ENCODE assay signal across 8 cellular contexts in genomic region chr1:15616704-15617172, GRCh38. TPM values are rescaled to one million over a fixed set of nuclear protein-coding genes. Genes with fewer than 3 reads are reported as not detected.
DNase-seq lines count a peak whose midpoint lies in the region; ATAC-seq, FAIRE-seq and TF ChIP-seq lines count a peak whose summit lies in the region.

No MANE protein-coding gene starts in this region.

- H3K23ac ChIP-seq in mesendoderm (ENCODE audit: low read length): no peak overlapping the region

- H3K4me2 ChIP-seq in BLaER1 (peak overlapping the region; percentile 77), mesendoderm (ENCODE audit: low read length) (peak overlapping the region; percentile 51)

- no peak overlapping the region for H2BK120ac ChIP-seq in mesendoderm (ENCODE audit: low read depth, low read length)

- H3K9ac ChIP-seq in BLaER1 (peak overlapping the region; percentile 36; the same call in 1 of the 2 replicates), mesendoderm (ENCODE audit: low read length) (peak overlapping the region; percentile 57)

- no peak overlapping the region for H3K18ac ChIP-seq in mesendoderm (ENCODE audit: low read length)

- H3K79me2 ChIP-seq in mesendoderm (ENCODE audit: control insufficient read depth, insufficient read depth, low read length): peaks cover 37% of the 10 kb centered on the region

- H3K4me1 ChIP-seq in BLaER1 (peaks cover 36% of the 10 kb centered on the region), mesendoderm (ENCODE audit: control insufficient read depth, low read depth, low read length) (peaks cover 6% of the 10 kb centered on the region)

- no peak overlapping the region for H2BK15ac ChIP-seq in mesendoderm (replicated peaks; ENCODE audit: low read depth)

- no peaks in the 10 kb centered on the region for H3K9me3 ChIP-seq in BLaER1

- no peak overlapping the region for H4K8ac ChIP-seq in mesendoderm (ENCODE audit: low read depth, low read length)

- ATAC-seq in GM21423 (IDR thresholded peaks at IDR 0.05; ENCODE audit: unreplicated experiment): peak; percentile 17

- H2AK5ac ChIP-seq in mesendoderm (ENCODE audit: low read length): no peak overlapping the region

- no CpG with 5 or more reads among the region's 12 CpGs for WGBS in mesendoderm (ENCODE audit: extremely low coverage, insufficient coverage, low lambda C conversion rate)

- no peak for TF ChIP-seq CTCF in choroid plexus epithelial cell (conservative IDR thresholded peaks at IDR 0.05; ENCODE audit: low read depth, low read length)

- peak overlapping the region; percentile 82 for H3K56ac ChIP-seq in mesendoderm (ENCODE audit: low read length)

- H3K79me1 ChIP-seq in mesendoderm (ENCODE audit: low read length): no peaks in the 10 kb centered on the region

- H4K5ac ChIP-seq in mesendoderm (ENCODE audit: low read length): no peak overlapping the region

- no peak for FAIRE-seq in urothelium cell line (lab: Jason Lieb, UNC)

- peak overlapping the region; percentile 97 for H3K4me3 ChIP-seq in BLaER1
- H3K4me3 ChIP-seq in choroid plexus epithelial cell (ENCODE audit: low read depth, low read length): peak overlapping the region; percentile 43
- peak overlapping the region; percentile 6 for H3K4me3 ChIP-seq in mesendoderm (ENCODE audit: low read length)

- H3K27ac ChIP-seq in BLaER1: peak overlapping the region; percentile 44; the same call in 1 of the 2 replicates
- peak overlapping the region; percentile 75 for H3K27ac ChIP-seq in mesendoderm (ENCODE audit: low read depth, low read length)

- H3K36me3 ChIP-seq in BLaER1: no peaks in the 10 kb centered on the region
- H3K36me3 ChIP-seq in mesendoderm (ENCODE audit: control insufficient read depth, insufficient read depth, low read length): no peaks in the 10 kb centered on the region

- H3K4ac ChIP-seq in mesendoderm (ENCODE audit: low read depth, low read length): no peak overlapping the region

- H3K27me3 ChIP-seq in BLaER1 (no peaks in the 10 kb centered on the region), mesendoderm (ENCODE audit: insufficient read depth, low read length, poor library complexity) (no peaks in the 10 kb centered on the region)

- DNase-seq in NCI-H82 treated with DMSO at 0.1 percent for 48 hours (lab: John Stamatoyannopoulos, UW; ENCODE audit: unreplicated experiment) (peak; percentile 61), choroid plexus epithelial cell (ENCODE audit: low read depth) (peak; percentile 51), mesendoderm (peak; percentile 72), urothelium cell line (ENCODE audit: low spot score) (peak; percentile 24), NCI-H748 treated with DMSO at 0.1 percent for 48 hours (lab: John Stamatoyannopoulos, UW) (no peak), SIG-M5 treated with dmso at 0.1 percent for 504 hours (lab: John Stamatoyannopoulos, UW; ENCODE audit: unreplicated experiment) (no peak)

- peak overlapping the region; percentile 31 for H2BK5ac ChIP-seq in mesendoderm (ENCODE audit: low read length)

- H4K20me1 ChIP-seq in BLaER1: peaks cover 22% of the 10 kb centered on the region

RNA-seq across cellular contexts. Expression of gene DDI2, which starts 0.5 kb away (rescaled TPM):
- 16.4 TPM for polyA plus RNA-seq in mesendoderm (2013, experiment 1 of 2)
- polyA plus RNA-seq in mesendoderm (2013, experiment 2 of 2): 15.8 TPM

RNA-seq across cellular contexts. Expression of gene AGMAT, which starts 31.9 kb away (rescaled TPM):
- polyA plus RNA-seq in mesendoderm (2013, experiment 1 of 2): 4.0 TPM
- 3.8 TPM for polyA plus RNA-seq in mesendoderm (2013, experiment 2 of 2)

Comparison
In these comparisons a context has a peak if more than half of its experiments do, and no peak if none do; other contexts are left out.
1. H3K4me3 ChIP-seq: peak in every context shown above with its lines; median percentile 97 in BLaER1; 43 in choroid plexus epithelial cell; 6 in mesendoderm.
2. DNase-seq: peak in NCI-H82 treated with DMSO at 0.1 percent for 48 hours (single experiment), choroid plexus epithelial cell (single experiment), mesendoderm (single experiment) and urothelium cell line (single experiment); none in NCI-H748 treated with DMSO at 0.1 percent for 48 hours (single experiment) and SIG-M5 treated with dmso at 0.1 percent for 504 hours (single experiment).